17 cellular contexts compared by ENCODE assay signal in genomic region chr10:110756886-110757285, GRCh38.
"Had no signal": no experiment of that assay in that cellular context is flagged by ENCODE, and none has a peak within 500 bp of the region (broad histone marks: within the 10 kb centered on the region; RNA-seq: fewer than 3 reads in every experiment).

No MANE protein-coding gene starts in this region.

- DNase-seq: activated CD4-positive, alpha-beta memory T cell treated with anti-CD3 and anti-CD28 coated beads for 36 hours; activated CD4-positive, alpha-beta T cell treated with anti-CD3 and anti-CD28 coated beads for 4 hours; activated T-cell treated with anti-CD3 and anti-CD28 coated beads for 4 hours; left colon; occipital lobe; right lobe of liver; stimulated activated CD4-positive, alpha-beta T cell treated with anti-CD3 and anti-CD28 coated beads, Interleukin-15, amount 100 ng/mL, for 24 hours; stimulated activated CD4-positive, alpha-beta T cell treated with anti-CD3 and anti-CD28 coated beads, Interleukin-4, amount 100 ng/mL, for 1 hour; stimulated activated naive CD8-positive, alpha-beta T cell treated with anti-CD3 and anti-CD28 coated beads, Interleukin-15, amount 100 ng/mL, for 72 hours; T-cell had no signal

- H3K27me3 ChIP-seq: cardiac muscle cell, right lobe of liver had no signal

- H3K4me3 Mint-ChIP-seq: activated CD4-positive, alpha-beta memory T cell treated with anti-CD3 and anti-CD28 coated beads for 36 hours; activated naive CD8-positive, alpha-beta T cell; activated T-helper 1 cell treated with anti-CD3 and anti-CD28 coated beads, Interleukin-12 subunit alpha, Interleukin-12 subunit beta, Interleukin-2, Interleukin-4 antibody, amounts not matched to agents 30 ng/mL and 10 ng/mL and 1 ng/mL, durations not matched to agents 14 hours and 24 hours and 36 hours; stimulated activated naive CD8-positive, alpha-beta T cell treated with anti-CD3 and anti-CD28 coated beads, Interleukin-15, amount 100 ng/mL, for 72 hours; T-cell; type B pancreatic cell; WTC11 had no signal

- H3K27ac Mint-ChIP-seq: activated CD4-positive, alpha-beta memory T cell treated with anti-CD3 and anti-CD28 coated beads for 36 hours; activated naive CD8-positive, alpha-beta T cell; activated T-helper 1 cell treated with anti-CD3 and anti-CD28 coated beads, Interleukin-12 subunit alpha, Interleukin-12 subunit beta, Interleukin-2, Interleukin-4 antibody, amounts not matched to agents 30 ng/mL and 10 ng/mL and 1 ng/mL, durations not matched to agents 14 hours and 24 hours and 36 hours; progenitor cell of endocrine pancreas; T-cell; type B pancreatic cell; WTC11 had no signal

- H3K4me3 ChIP-seq: cardiac muscle cell, right lobe of liver, SK-N-MC had no signal

- H3K27ac ChIP-seq: cardiac muscle cell, right lobe of liver, SK-N-MC had no signal

- H3K9me3 Mint-ChIP-seq: activated CD4-positive, alpha-beta memory T cell treated with anti-CD3 and anti-CD28 coated beads for 36 hours; T-cell; type B pancreatic cell; WTC11 had no signal

- H3K4me1 ChIP-seq: right lobe of liver had no signal

- H3K27me3 Mint-ChIP-seq: activated CD4-positive, alpha-beta memory T cell treated with anti-CD3 and anti-CD28 coated beads for 36 hours; activated naive CD8-positive, alpha-beta T cell; progenitor cell of endocrine pancreas; stimulated activated naive CD8-positive, alpha-beta T cell treated with anti-CD3 and anti-CD28 coated beads, Interleukin-15, amount 100 ng/mL, for 72 hours; T-cell; type B pancreatic cell had no signal

- H3K4me1 Mint-ChIP-seq: WTC11 had no signal

- ATAC-seq: stimulated activated naive CD8-positive, alpha-beta T cell treated with anti-CD3 and anti-CD28 coated beads, Interleukin-15, amount 100 ng/mL, for 72 hours; T-cell; WTC11 had no signal

- H3K36me3 Mint-ChIP-seq: activated CD4-positive, alpha-beta memory T cell treated with anti-CD3 and anti-CD28 coated beads for 36 hours; activated naive CD8-positive, alpha-beta T cell; T-cell; type B pancreatic cell; WTC11 had no signal

- H3K9me3 ChIP-seq: right lobe of liver had no signal
